ENCODE assay signal across 27 cellular contexts in genomic region chr9:93171261-93171660, GRCh38. TPM values are rescaled to one million over a fixed set of nuclear protein-coding genes. Genes with fewer than 3 reads are reported as not detected.
"Had no signal": no experiment of that assay in that cellular context is flagged by ENCODE, and none has a peak within 500 bp of the region (broad histone marks: within the 10 kb centered on the region; RNA-seq: fewer than 3 reads in every experiment).

No MANE protein-coding gene starts in this region.

- H3K4me3 ChIP-seq: heart right ventricle, hepatocyte, left ventricle myocardium inferior, lung, neural progenitor cell, ovary, right atrium auricular region, right lobe of liver, smooth muscle cell, stomach, testis, thyroid gland, transverse colon, upper lobe of left lung, vagina had no signal

- H2AFZ ChIP-seq: hepatocyte, neural progenitor cell had no signal

- H3K9me3 ChIP-seq: heart right ventricle, left ventricle myocardium inferior, neutrophil, ovary, right atrium auricular region, right lobe of liver, stomach, testis, thyroid gland, transverse colon, upper lobe of left lung, vagina had no signal

- H3K27ac ChIP-seq: heart right ventricle, hepatocyte, left ventricle myocardium inferior, neural progenitor cell, neutrophil, ovary, right atrium auricular region, right lobe of liver, stomach, testis, thyroid gland, transverse colon, upper lobe of left lung, vagina had no signal

- H3K4me1 ChIP-seq: neural progenitor cell, right atrium auricular region, thyroid gland, vagina had no signal

- DNase-seq: heart right ventricle; left ventricle myocardium inferior; mesendoderm; naive B cell; natural killer cell; nephron progenitor cell; occipital lobe; ovary; right lobe of liver; stimulated activated CD4-positive, alpha-beta T cell treated with anti-CD3 and anti-CD28 coated beads, Interleukin-2, amount 100 ng/mL, for 24 hours; stimulated activated CD4-positive, alpha-beta T cell treated with anti-CD3 and anti-CD28 coated beads, Interleukin-4, amount 100 ng/mL, for 1 hour; stimulated activated naive B cell treated with anti-CD40 and anti-IgM and Interleukin-4, amounts not matched to agents 10 μg/mL and 1 μg/mL and 100 μg/mL, for 72 hours; stimulated activated naive CD8-positive, alpha-beta T cell treated with anti-CD3 and anti-CD28 coated beads, Interleukin-15, Interleukin-2, amounts not matched to agents 100 U/mL and 50 U/mL, for 24 hours; stomach; testis; thyroid gland; transverse colon; upper lobe of left lung had no signal

- H3K27me3 ChIP-seq: heart right ventricle, hepatocyte, neural progenitor cell, ovary, right atrium auricular region, right lobe of liver, stomach, testis, thyroid gland, transverse colon, upper lobe of left lung, vagina had no signal

- H3K79me2 ChIP-seq: hepatocyte had no signal

- H3K4me2 ChIP-seq: hepatocyte, neural progenitor cell, smooth muscle cell had no signal

- H3K36me3 ChIP-seq: heart right ventricle, left ventricle myocardium inferior, neural progenitor cell, neutrophil, ovary, right atrium auricular region, right lobe of liver, stomach, thyroid gland, transverse colon, upper lobe of left lung, vagina had no signal

RNA-seq across cellular contexts. Expression of gene WNK2, which starts 12.7 kb away (rescaled TPM):
- total RNA-seq: pulmonary artery endothelial cell, renal cortical epithelial cell had no signal
